ENCODE assay signal across 8 cellular contexts in the genomic region with DNA sequence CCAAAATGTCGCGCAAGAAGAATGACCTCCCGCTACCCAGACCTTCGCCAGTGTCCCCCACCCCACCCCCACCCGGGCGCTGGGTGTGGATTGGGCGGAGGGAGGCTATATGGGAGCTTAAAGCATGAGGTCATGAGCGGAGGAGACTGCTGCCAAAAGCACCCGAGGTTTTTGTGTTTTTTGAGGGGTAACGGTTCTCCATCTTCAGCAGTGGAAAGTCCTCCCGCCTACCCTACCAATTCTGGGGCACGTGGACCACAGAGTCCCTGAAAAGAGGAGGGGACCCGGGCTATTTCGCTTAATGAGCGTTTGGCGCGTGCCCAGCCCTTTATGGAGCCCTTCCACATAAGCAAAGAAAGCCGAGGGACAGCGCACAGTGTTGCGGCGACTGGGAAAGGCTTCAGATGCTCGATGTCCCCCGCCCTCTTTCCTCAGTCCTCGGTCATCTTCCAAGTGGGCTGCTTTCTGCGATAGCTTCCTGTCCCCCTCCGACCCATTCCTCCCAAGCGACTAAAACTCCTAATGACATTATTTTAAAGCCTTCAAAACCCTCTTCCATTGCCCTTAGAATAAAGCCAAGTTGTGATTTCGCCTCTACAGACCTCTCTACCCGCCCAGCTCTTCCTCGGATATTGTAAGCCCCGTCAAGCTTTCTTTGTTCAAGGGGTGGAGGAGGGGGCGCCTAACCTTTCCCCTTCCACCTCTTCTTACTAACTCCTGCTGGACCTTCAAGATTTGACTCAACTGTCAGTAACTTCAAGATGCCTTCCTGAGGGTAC. TPM values are rescaled to one million over a fixed set of nuclear protein-coding genes. Genes with fewer than 3 reads are reported as not detected.
DNase-seq lines count a peak whose midpoint lies in the region; ATAC-seq and TF ChIP-seq lines count a peak whose summit lies in the region.

No MANE protein-coding gene starts in this region.

- peaks cover 12% of the 10 kb centered on the region for H3K4me1 ChIP-seq in PC-3 (ENCODE audit: insufficient read depth, low read length)
- peaks cover 29 to 36% of the 10 kb centered on the region in 2 donors for H3K4me1 ChIP-seq in duodenal mucosa (ENCODE audit: control insufficient read depth in 1 of 2, insufficient read depth in 2 of 2, low read length in 2 of 2)
- peaks cover 10% of the 10 kb centered on the region for H3K4me1 ChIP-seq in mesodermal cell (ENCODE audit: control insufficient read depth, insufficient read depth, low read length, poor library complexity, severe bottlenecking)
- H3K4me1 ChIP-seq in urinary bladder (ENCODE audit: insufficient read depth) = no peaks in the 10 kb centered on the region

- H3K4me3 ChIP-seq in PC-3 (ENCODE audit: low read length) (peak overlapping the region; percentile 71), duodenal mucosa (ENCODE audit: low read depth in 1 of 2, low read length in 2 of 2) (peak overlapping the region; percentile 90 to 95), mesodermal cell (ENCODE audit: extremely low read depth, insufficient read depth, low read length, poor library complexity, severe bottlenecking) (peak overlapping the region; percentile 76), urinary bladder (ENCODE audit: low read depth, low read length) (peak overlapping the region; percentile 66)

- H3K36me3 ChIP-seq in PC-3 (ENCODE audit: low read depth, low read length) (no peaks in the 10 kb centered on the region), duodenal mucosa (ENCODE audit: control insufficient read depth in 1 of 2, insufficient read depth in 2 of 2, low read length in 2 of 2) (no peaks in the 10 kb centered on the region), mesodermal cell (ENCODE audit: control insufficient read depth, insufficient read depth, low read length) (no peaks in the 10 kb centered on the region), urinary bladder (ENCODE audit: insufficient read depth) (no peaks in the 10 kb centered on the region)

- no peaks in the 10 kb centered on the region for H3K9me3 Mint-ChIP-seq in activated naive CD4-positive, alpha-beta T cell treated with anti-CD3 and anti-CD28 coated beads, Interleukin-2, amount 10 ng/mL, durations not matched to agents 7 days and 5 days

- peaks cover 31% of the 10 kb centered on the region for H3K27me3 Mint-ChIP-seq in activated naive CD4-positive, alpha-beta T cell treated with anti-CD3 and anti-CD28 coated beads, Interleukin-2, amount 10 ng/mL, durations not matched to agents 7 days and 5 days

- CTCF ChIA-PET in activated naive CD4-positive, alpha-beta T cell treated with anti-CD3 and anti-CD28 coated beads, Interleukin-2, amount 10 ng/mL, durations not matched to agents 7 days and 5 days (lab: Charles Lee) = interaction anchor here (0.8 to 1.2 kb wide), 4 partner anchors 25 to 145 kb away, joined by 3 to 4 read pairs (median 3); no protein-coding TSS in a partner anchor
- CTCF ChIA-PET in PC-3 (lab: Charles Lee) = interaction anchor here (1.0 to 1.2 kb wide), 2 partner anchors 94 to 159 kb away, joined by 6 to 8 read pairs; no protein-coding TSS in a partner anchor

- peaks cover 3% of the 10 kb centered on the region for H4K20me1 ChIP-seq in PC-3 (ENCODE audit: low read length)

- no peak for TF ChIP-seq CTCF in PC-3 (conservative IDR thresholded peaks at IDR 0.05; ENCODE audit: low read depth, low read length)

- no peaks in the 10 kb centered on the region for H3K9me3 ChIP-seq in PC-3 (ENCODE audit: low read length)
- H3K9me3 ChIP-seq in duodenal mucosa (ENCODE audit: control insufficient read depth in 1 of 2, low read length in 2 of 2) = no peaks in the 10 kb centered on the region
- no peaks in the 10 kb centered on the region for H3K9me3 ChIP-seq in mesodermal cell (ENCODE audit: control insufficient read depth, low read length)

- no peaks in the 10 kb centered on the region for H3F3A ChIP-seq in PC-3 (ENCODE audit: low read length, unreplicated experiment)

- H3K4me3 Mint-ChIP-seq in activated naive CD4-positive, alpha-beta T cell treated with anti-CD3 and anti-CD28 coated beads, Interleukin-2, amount 10 ng/mL, durations not matched to agents 7 days and 5 days = peak overlapping the region; percentile 93

- POLR2A ChIA-PET in PC-3 (lab: Charles Lee; ENCODE audit: unreplicated experiment) = interaction anchor here (0.6 kb wide), 1 partner anchor 52 kb away, joined by 4 read pairs; no protein-coding TSS in a partner anchor

- WGBS in mesodermal cell (ENCODE audit: insufficient coverage in 2 of 2), 2 experiments = 1% methylated on average over 17 to 24 of the region's 32 CpGs
- 3% methylated on average over 32 of the region's 32 CpGs for WGBS in urinary bladder

- H2AFZ ChIP-seq in PC-3 (ENCODE audit: low read length) = peak overlapping the region; percentile 76

- ATAC-seq in PC-3 = no peak
- no peak for ATAC-seq in HG02623 (IDR thresholded peaks at IDR 0.05; ENCODE audit: unreplicated experiment)

- H3K27ac ChIP-seq in PC-3 (ENCODE audit: low read length) = no peak overlapping the region
- peak overlapping the region; percentile 90 for H3K27ac ChIP-seq in duodenal mucosa (ENCODE audit: low read depth, low read length)
- H3K27ac ChIP-seq in mesodermal cell (ENCODE audit: low read depth, low read length, severe bottlenecking) = peak overlapping the region; percentile 87
- H3K27ac ChIP-seq in urinary bladder (ENCODE audit: low read depth) = peak overlapping the region; percentile 43

- H3K9ac ChIP-seq in PC-3 (ENCODE audit: low read length) = peak overlapping the region; percentile 90
- H3K9ac ChIP-seq in duodenal mucosa (ENCODE audit: low read depth in 1 of 2, low read length in 2 of 2) = peak overlapping the region; percentile 36 to 57

- peaks cover 2% of the 10 kb centered on the region for H3K36me3 Mint-ChIP-seq in activated naive CD4-positive, alpha-beta T cell treated with anti-CD3 and anti-CD28 coated beads, Interleukin-2, amount 10 ng/mL, durations not matched to agents 7 days and 5 days

- peak; percentile 31 for DNase-seq in activated naive CD4-positive, alpha-beta T cell treated with anti-CD3 and anti-CD28 coated beads, Interleukin-2, amount 10 ng/mL, durations not matched to agents 7 days and 5 days
- no peak for DNase-seq in activated naive CD4-positive, alpha-beta T cell (lab: John Stamatoyannopoulos, UW)
- DNase-seq in PC-3 (no peak), KG1 (lab: John Stamatoyannopoulos, UW) (no peak)

- H3K27me3 ChIP-seq in PC-3 (ENCODE audit: low read length) = no peaks in the 10 kb centered on the region
- no peaks in the 10 kb centered on the region for H3K27me3 ChIP-seq in duodenal mucosa (ENCODE audit: control insufficient read depth in 1 of 2, insufficient read depth in 2 of 2, low read length in 2 of 2)

- intact Hi-C loops in PC-3 (cut with micrococcal nuclease) = loop anchor here (5.0 kb wide), 2 partner anchors 52 to 93 kb away; no protein-coding TSS in a partner anchor

- peaks cover 31% of the 10 kb centered on the region for H3K79me2 ChIP-seq in PC-3 (ENCODE audit: low read length)

- peak overlapping the region; percentile 26 for H3K27ac Mint-ChIP-seq in activated naive CD4-positive, alpha-beta T cell treated with anti-CD3 and anti-CD28 coated beads, Interleukin-2, amount 10 ng/mL, durations not matched to agents 7 days and 5 days

- no peaks in the 10 kb centered on the region for H3K9me2 ChIP-seq in PC-3 (replicated peaks; ENCODE audit: low read length)

- H3K4me1 Mint-ChIP-seq in activated naive CD4-positive, alpha-beta T cell treated with anti-CD3 and anti-CD28 coated beads, Interleukin-2, amount 10 ng/mL, durations not matched to agents 7 days and 5 days = peaks cover 29% of the 10 kb centered on the region

- peak overlapping the region; percentile 95 for H3K4me2 ChIP-seq in PC-3 (ENCODE audit: low read length)

- no TSS peak for BruUV-seq in PC-3 (replicated peaks; lab: Mats Ljungman, UMichigan)

RNA-seq across cellular contexts. Expression of a gene that starts 2.1 kb away (rescaled TPM):
- total RNA-seq in PC-3 (2014; rRNA removed) (13.7 and 13.9 TPM in 2 replicates), urinary bladder (12.1 TPM)
- polyA plus RNA-seq in mesodermal cell (2013, experiment 1 of 2) = 5.0 TPM
- 5.7 TPM for polyA plus RNA-seq in mesodermal cell (2013, experiment 2 of 2)
- polyA plus RNA-seq in urinary bladder = 7.9 TPM
